Comparison of ENCODE assay signal across 1 cellular context in the genomic region with DNA sequence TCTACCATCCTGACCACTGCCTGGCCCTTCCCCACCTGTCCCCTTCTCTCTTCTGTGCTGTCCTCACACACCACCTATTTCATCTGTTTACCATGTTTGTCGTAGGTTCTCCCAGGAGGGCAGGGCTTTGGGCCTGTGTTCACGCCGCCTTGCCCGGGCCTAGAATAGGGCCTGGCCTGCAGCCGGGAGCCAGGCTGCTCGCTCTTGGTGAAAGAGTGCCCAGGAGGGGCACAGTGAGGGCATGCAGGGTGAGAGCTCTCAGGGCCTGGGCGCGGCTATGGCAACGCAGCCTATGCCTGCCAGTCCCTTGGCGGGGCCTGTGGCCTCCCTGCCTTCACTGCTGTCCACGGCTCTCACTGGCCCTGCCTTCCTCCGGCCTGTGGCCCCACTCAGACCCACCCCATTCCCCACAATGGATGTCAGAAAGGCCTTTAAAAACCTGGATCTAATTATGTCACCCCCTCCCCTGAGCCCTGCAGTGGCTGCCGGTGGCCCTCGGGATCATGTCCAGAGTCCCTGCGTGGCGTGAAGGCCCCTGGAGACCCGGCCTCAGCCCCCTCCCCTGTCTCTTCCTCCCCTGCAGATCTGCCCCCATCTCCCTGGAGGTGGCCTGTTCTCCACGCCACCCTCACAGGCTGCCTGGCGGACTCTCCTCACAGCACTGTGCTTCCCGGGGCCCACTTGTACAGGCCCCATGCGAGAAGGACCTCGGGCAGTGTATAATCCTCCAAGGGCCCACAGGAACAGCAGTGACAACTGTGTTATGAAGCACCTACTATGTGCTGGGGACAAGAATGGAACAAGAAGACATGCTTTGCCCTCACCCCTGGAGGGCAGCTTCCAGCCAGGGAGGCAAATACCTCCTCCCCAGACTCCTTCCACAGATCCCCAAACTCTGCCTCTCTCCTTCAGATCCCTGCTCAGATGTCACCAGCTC.
TF ChIP-seq lines count a peak whose summit lies in the region.

No MANE protein-coding gene starts in this region.

TF ChIP-seq in HepG2, 621 proteins besides CTCF, POLR2A, EP300 and RAD21 (continued from another document):
- TF ChIP-seq, protein P1, sequence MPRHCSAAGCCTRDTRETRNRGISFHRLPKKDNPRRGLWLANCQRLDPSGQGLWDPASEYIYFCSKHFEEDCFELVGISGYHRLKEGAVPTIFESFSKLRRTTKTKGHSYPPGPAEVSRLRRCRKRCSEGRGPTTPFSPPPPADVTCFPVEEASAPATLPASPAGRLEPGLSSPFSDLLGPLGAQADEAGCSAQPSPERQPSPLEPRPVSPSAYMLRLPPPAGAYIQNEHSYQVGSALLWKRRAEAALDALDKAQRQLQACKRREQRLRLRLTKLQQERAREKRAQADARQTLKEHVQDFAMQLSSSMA (CRISPR knock-in tag; IDR thresholded peaks at IDR 0.05), result 0 out of 2 replicates have a peak, but pooled peaks have one; percentile 19
- TF ChIP-seq MEIS1 (CRISPR knock-in tag; IDR thresholded peaks at IDR 0.05; ENCODE audit: borderline replicate concordance) (no peak), HIVEP1 (CRISPR knock-in tag; IDR thresholded peaks at IDR 0.05) (peak; percentile 51; the same call in 1 of the 2 replicates)
- TF ChIP-seq, protein P2, sequence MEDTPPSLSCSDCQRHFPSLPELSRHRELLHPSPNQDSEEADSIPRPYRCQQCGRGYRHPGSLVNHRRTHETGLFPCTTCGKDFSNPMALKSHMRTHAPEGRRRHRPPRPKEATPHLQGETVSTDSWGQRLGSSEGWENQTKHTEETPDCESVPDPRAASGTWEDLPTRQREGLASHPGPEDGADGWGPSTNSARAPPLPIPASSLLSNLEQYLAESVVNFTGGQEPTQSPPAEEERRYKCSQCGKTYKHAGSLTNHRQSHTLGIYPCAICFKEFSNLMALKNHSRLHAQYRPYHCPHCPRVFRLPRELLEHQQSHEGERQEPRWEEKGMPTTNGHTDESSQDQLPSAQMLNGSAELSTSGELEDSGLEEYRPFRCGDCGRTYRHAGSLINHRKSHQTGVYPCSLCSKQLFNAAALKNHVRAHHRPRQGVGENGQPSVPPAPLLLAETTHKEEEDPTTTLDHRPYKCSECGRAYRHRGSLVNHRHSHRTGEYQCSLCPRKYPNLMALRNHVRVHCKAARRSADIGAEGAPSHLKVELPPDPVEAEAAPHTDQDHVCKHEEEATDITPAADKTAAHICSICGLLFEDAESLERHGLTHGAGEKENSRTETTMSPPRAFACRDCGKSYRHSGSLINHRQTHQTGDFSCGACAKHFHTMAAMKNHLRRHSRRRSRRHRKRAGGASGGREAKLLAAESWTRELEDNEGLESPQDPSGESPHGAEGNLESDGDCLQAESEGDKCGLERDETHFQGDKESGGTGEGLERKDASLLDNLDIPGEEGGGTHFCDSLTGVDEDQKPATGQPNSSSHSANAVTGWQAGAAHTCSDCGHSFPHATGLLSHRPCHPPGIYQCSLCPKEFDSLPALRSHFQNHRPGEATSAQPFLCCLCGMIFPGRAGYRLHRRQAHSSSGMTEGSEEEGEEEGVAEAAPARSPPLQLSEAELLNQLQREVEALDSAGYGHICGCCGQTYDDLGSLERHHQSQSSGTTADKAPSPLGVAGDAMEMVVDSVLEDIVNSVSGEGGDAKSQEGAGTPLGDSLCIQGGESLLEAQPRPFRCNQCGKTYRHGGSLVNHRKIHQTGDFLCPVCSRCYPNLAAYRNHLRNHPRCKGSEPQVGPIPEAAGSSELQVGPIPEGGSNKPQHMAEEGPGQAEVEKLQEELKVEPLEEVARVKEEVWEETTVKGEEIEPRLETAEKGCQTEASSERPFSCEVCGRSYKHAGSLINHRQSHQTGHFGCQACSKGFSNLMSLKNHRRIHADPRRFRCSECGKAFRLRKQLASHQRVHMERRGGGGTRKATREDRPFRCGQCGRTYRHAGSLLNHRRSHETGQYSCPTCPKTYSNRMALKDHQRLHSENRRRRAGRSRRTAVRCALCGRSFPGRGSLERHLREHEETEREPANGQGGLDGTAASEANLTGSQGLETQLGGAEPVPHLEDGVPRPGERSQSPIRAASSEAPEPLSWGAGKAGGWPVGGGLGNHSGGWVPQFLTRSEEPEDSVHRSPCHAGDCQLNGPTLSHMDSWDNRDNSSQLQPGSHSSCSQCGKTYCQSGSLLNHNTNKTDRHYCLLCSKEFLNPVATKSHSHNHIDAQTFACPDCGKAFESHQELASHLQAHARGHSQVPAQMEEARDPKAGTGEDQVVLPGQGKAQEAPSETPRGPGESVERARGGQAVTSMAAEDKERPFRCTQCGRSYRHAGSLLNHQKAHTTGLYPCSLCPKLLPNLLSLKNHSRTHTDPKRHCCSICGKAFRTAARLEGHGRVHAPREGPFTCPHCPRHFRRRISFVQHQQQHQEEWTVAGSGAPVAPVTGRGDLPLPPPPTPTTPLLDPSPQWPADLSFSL (CRISPR knock-in tag; IDR thresholded peaks at IDR 0.05), result 0 out of 2 replicates have a peak, but pooled peaks have one; percentile 14
